ENCODE assay signal across 1 cellular context in the genomic region with DNA sequence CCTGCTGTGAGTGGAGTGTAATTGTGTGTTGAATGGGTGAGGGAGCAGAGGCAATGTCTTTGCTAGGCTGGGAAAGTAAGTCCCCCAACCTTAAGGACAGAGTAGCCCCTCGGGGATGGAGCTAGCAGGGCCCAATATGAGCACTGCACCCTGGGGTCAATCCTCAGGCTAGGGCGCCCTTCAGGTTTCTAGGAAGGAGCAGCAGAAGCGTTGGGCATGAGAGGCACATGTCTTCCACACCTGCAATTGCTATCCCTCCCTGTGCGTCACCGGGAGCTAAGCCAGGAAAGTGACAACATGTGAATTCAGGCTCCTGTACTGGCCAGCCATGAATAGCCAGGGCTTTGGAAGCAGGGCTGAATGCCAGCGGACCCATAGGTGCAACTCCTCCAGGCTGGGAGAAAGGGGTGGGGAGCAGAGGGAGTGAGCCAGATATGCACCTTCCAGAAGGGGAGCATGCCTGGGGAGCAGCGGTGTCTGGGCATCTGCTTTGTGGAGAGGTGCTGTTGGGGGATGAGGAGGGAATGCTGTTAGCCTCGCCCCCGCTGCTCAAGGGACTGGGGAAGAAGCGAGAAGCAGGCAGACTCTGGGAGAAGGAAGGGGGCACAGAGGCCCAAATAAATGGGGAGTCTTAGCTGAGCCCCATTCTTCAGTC.
TF ChIP-seq lines count a peak whose summit lies in the region.

No MANE protein-coding gene starts in this region.

TF ChIP-seq in H1, 55 proteins besides CTCF, POLR2A, EP300 and RAD21:
- peak; percentile 91 for TF ChIP-seq SUZ12 (IDR thresholded peaks at IDR 0.05; ENCODE audit: low read length)
- TF ChIP-seq, protein P1, sequence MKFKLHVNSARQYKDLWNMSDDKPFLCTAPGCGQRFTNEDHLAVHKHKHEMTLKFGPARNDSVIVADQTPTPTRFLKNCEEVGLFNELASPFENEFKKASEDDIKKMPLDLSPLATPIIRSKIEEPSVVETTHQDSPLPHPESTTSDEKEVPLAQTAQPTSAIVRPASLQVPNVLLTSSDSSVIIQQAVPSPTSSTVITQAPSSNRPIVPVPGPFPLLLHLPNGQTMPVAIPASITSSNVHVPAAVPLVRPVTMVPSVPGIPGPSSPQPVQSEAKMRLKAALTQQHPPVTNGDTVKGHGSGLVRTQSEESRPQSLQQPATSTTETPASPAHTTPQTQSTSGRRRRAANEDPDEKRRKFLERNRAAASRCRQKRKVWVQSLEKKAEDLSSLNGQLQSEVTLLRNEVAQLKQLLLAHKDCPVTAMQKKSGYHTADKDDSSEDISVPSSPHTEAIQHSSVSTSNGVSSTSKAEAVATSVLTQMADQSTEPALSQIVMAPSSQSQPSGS (IDR thresholded peaks at IDR 0.05; ENCODE audit: low read length): no peak
- TF ChIP-seq BRCA1 (IDR thresholded peaks at IDR 0.05; ENCODE audit: low read depth, low read length): no peak
- peak; percentile 51 for TF ChIP-seq RNF2 (IDR thresholded peaks at IDR 0.05; ENCODE audit: borderline replicate concordance, low read depth, low read length, missing control alignments, poor library complexity, severe bottlenecking)
- TF ChIP-seq SAP30 (IDR thresholded peaks at IDR 0.05; ENCODE audit: insufficient read depth, insufficient replicate concordance, low read length): no peak
- peak; percentile 82 for TF ChIP-seq EZH2 (IDR thresholded peaks at IDR 0.05; ENCODE audit: low read depth, low read length, severe bottlenecking)
